ENCODE assay signal across 1 cellular context in genomic region chr9:91028166-91028827, GRCh38.
TF ChIP-seq lines count a peak whose summit lies in the region.

No MANE protein-coding gene starts in this region.

TF ChIP-seq in SK-N-SH, 30 proteins besides CTCF, POLR2A, EP300 and RAD21 (continued from another document):
- no peak for TF ChIP-seq ZBTB33 (IDR thresholded peaks at IDR 0.05; ENCODE audit: borderline replicate concordance, low read depth)
- no peak for TF ChIP-seq CHD2 (IDR thresholded peaks at IDR 0.05; ENCODE audit: low read length, partially characterized antibody)
- no peak for TF ChIP-seq IRF3 (IDR thresholded peaks at IDR 0.05; ENCODE audit: low read depth, low read length)
